22 cellular contexts compared by ENCODE assay signal in the genomic region with DNA sequence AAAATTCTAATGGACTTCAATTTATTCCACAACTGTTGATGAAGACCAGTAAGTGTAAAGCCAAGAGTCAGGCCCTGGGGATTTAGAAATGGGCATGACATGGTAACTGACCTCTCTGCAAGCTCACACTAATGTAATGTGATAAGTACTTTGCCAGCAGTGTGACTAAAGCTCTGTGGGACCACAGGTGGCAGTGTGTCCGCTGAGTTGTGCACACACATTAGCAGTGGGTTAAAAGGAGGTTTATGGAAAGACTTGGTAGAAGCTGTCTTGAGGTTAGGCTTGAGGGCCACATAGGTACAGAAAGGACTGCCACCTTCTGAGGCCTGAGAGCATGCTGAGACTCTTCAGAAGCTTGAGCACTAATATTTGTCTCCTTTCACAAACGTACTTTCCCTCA.
DNase-seq lines count a peak whose midpoint lies in the region; ATAC-seq and TF ChIP-seq lines count a peak whose summit lies in the region.
"Had no signal": no experiment of that assay in that cellular context is flagged by ENCODE, and none has a peak within 500 bp of the region (broad histone marks: within the 10 kb centered on the region; RNA-seq: fewer than 3 reads in every experiment).

No MANE protein-coding gene starts in this region.

- intact Hi-C loops in activated CD4-positive, alpha-beta memory T cell treated with anti-CD3 and anti-CD28 coated beads for 36 hours (cut with micrococcal nuclease) = no loop called here
- intact Hi-C loops in activated T-helper 2 cell treated with anti-CD3 and anti-CD28 coated beads, Interferon-gamma antibody, Interleukin-2, Interleukin-4, amounts not matched to agents 10 μg/mL and 5 μg/mL and 100 μg/mL, durations not matched to agents 14 hours and 24 hours and 36 hours (cut with micrococcal nuclease) = no loop called here

- H3K36me3 Mint-ChIP-seq in activated CD4-positive, alpha-beta memory T cell treated with anti-CD3 and anti-CD28 coated beads for 36 hours = peaks cover 22% of the 10 kb centered on the region
- peaks cover 58% of the 10 kb centered on the region for H3K36me3 Mint-ChIP-seq in activated CD4-positive, alpha-beta memory T cell treated with anti-CD3 and anti-CD28 coated beads, Interleukin-2, amount 10 ng/mL, durations not matched to agents 7 days and 5 days (ENCODE audit: low read depth)
- peaks cover 57% of the 10 kb centered on the region for H3K36me3 Mint-ChIP-seq in activated T-helper 2 cell treated with anti-CD3 and anti-CD28 coated beads, Interferon-gamma antibody, Interleukin-2, Interleukin-4, amounts not matched to agents 10 μg/mL and 5 μg/mL and 100 μg/mL, durations not matched to agents 14 hours and 24 hours and 36 hours (ENCODE audit: low read depth)

- no peaks in the 10 kb centered on the region for H3K9me3 Mint-ChIP-seq in activated CD4-positive, alpha-beta memory T cell treated with anti-CD3 and anti-CD28 coated beads for 36 hours
- no peaks in the 10 kb centered on the region for H3K9me3 Mint-ChIP-seq in activated CD4-positive, alpha-beta memory T cell treated with anti-CD3 and anti-CD28 coated beads, Interleukin-2, amount 10 ng/mL, durations not matched to agents 7 days and 5 days
- H3K9me3 Mint-ChIP-seq in activated T-helper 2 cell treated with anti-CD3 and anti-CD28 coated beads, Interferon-gamma antibody, Interleukin-2, Interleukin-4, amounts not matched to agents 10 μg/mL and 5 μg/mL and 100 μg/mL, durations not matched to agents 14 hours and 24 hours and 36 hours = no peaks in the 10 kb centered on the region
- H3K9me3 Mint-ChIP-seq: activated CD4-positive, alpha-beta T cell treated with anti-CD3 and anti-CD28 coated beads, Interleukin-2, amount 10 ng/mL, durations not matched to agents 7 days and 5 days; H9; memory B cell; natural killer cell had no signal

- peaks cover 10% of the 10 kb centered on the region for H3K4me1 Mint-ChIP-seq in activated CD4-positive, alpha-beta memory T cell treated with anti-CD3 and anti-CD28 coated beads for 36 hours (ENCODE audit: low read depth)
- no peaks in the 10 kb centered on the region for H3K4me1 Mint-ChIP-seq in activated CD4-positive, alpha-beta memory T cell treated with anti-CD3 and anti-CD28 coated beads, Interleukin-2, amount 10 ng/mL, durations not matched to agents 7 days and 5 days
- no peaks in the 10 kb centered on the region for H3K4me1 Mint-ChIP-seq in activated T-helper 2 cell treated with anti-CD3 and anti-CD28 coated beads, Interferon-gamma antibody, Interleukin-2, Interleukin-4, amounts not matched to agents 10 μg/mL and 5 μg/mL and 100 μg/mL, durations not matched to agents 14 hours and 24 hours and 36 hours (ENCODE audit: low read depth)
- H3K4me1 Mint-ChIP-seq: H9 had no signal

- ATAC-seq in GM18909 (IDR thresholded peaks at IDR 0.05; ENCODE audit: poor library complexity, unreplicated experiment) = no peak
- ATAC-seq: A549, natural killer cell had no signal

- POLR2A ChIA-PET in activated CD4-positive, alpha-beta memory T cell treated with anti-CD3 and anti-CD28 coated beads for 36 hours (lab: Charles Lee) = interaction anchor here (0.6 kb wide), 1 partner anchor 138 kb away, joined by 3 read pairs; no protein-coding TSS in a partner anchor
- POLR2A ChIA-PET in activated CD4-positive, alpha-beta memory T cell treated with anti-CD3 and anti-CD28 coated beads, Interleukin-2, amount 10 ng/mL, durations not matched to agents 7 days and 5 days (lab: Charles Lee) = interaction anchor here (0.8 kb wide), 1 partner anchor 117 kb away, joined by 3 read pairs; no protein-coding TSS in a partner anchor
- POLR2A ChIA-PET in HEK293 (lab: Yijun Ruan, JAX) = no interaction called here

- no peaks in the 10 kb centered on the region for H3K9me3 ChIP-seq in HEK293 (ENCODE audit: control insufficient read depth, insufficient read depth, low read depth, low read length)
- H3K9me3 ChIP-seq: A549, BLaER1, vagina had no signal

- H3K27me3 Mint-ChIP-seq in activated CD4-positive, alpha-beta memory T cell treated with anti-CD3 and anti-CD28 coated beads for 36 hours = no peaks in the 10 kb centered on the region
- H3K27me3 Mint-ChIP-seq in activated CD4-positive, alpha-beta memory T cell treated with anti-CD3 and anti-CD28 coated beads, Interleukin-2, amount 10 ng/mL, durations not matched to agents 7 days and 5 days = no peaks in the 10 kb centered on the region
- no peaks in the 10 kb centered on the region for H3K27me3 Mint-ChIP-seq in activated T-helper 2 cell treated with anti-CD3 and anti-CD28 coated beads, Interferon-gamma antibody, Interleukin-2, Interleukin-4, amounts not matched to agents 10 μg/mL and 5 μg/mL and 100 μg/mL, durations not matched to agents 14 hours and 24 hours and 36 hours (ENCODE audit: low read depth)
- H3K27me3 Mint-ChIP-seq: activated CD4-positive, alpha-beta T cell treated with anti-CD3 and anti-CD28 coated beads, Interleukin-2, amount 10 ng/mL, durations not matched to agents 7 days and 5 days; memory B cell had no signal

- CTCF ChIA-PET in activated CD4-positive, alpha-beta memory T cell treated with anti-CD3 and anti-CD28 coated beads for 36 hours (lab: Charles Lee) = no interaction called here
- CTCF ChIA-PET in activated CD4-positive, alpha-beta memory T cell treated with anti-CD3 and anti-CD28 coated beads, Interleukin-2, amount 10 ng/mL, durations not matched to agents 7 days and 5 days (lab: Charles Lee) = interaction anchor here (1.1 kb wide), 1 partner anchor 14 kb away, joined by 4 read pairs; no protein-coding TSS in a partner anchor
- CTCF ChIA-PET in HEK293 (lab: Yijun Ruan, JAX) = interaction anchor here (1.1 kb wide), 1 partner anchor 9 kb away, joined by 5 read pairs; no protein-coding TSS in a partner anchor

- H3K4me3 Mint-ChIP-seq in activated CD4-positive, alpha-beta memory T cell treated with anti-CD3 and anti-CD28 coated beads for 36 hours = no peak overlapping the region
- no peak overlapping the region for H3K4me3 Mint-ChIP-seq in activated CD4-positive, alpha-beta memory T cell treated with anti-CD3 and anti-CD28 coated beads, Interleukin-2, amount 10 ng/mL, durations not matched to agents 7 days and 5 days
- H3K4me3 Mint-ChIP-seq in activated T-helper 2 cell treated with anti-CD3 and anti-CD28 coated beads, Interferon-gamma antibody, Interleukin-2, Interleukin-4, amounts not matched to agents 10 μg/mL and 5 μg/mL and 100 μg/mL, durations not matched to agents 14 hours and 24 hours and 36 hours (ENCODE audit: low read depth) = no peak overlapping the region
- H3K4me3 Mint-ChIP-seq: activated CD4-positive, alpha-beta T cell treated with anti-CD3 and anti-CD28 coated beads, Interleukin-2, amount 10 ng/mL, durations not matched to agents 7 days and 5 days; H9; memory B cell; natural killer cell had no signal

- peak overlapping the region; percentile 51 for H3K27ac Mint-ChIP-seq in activated CD4-positive, alpha-beta memory T cell treated with anti-CD3 and anti-CD28 coated beads for 36 hours
- H3K27ac Mint-ChIP-seq in activated CD4-positive, alpha-beta memory T cell treated with anti-CD3 and anti-CD28 coated beads, Interleukin-2, amount 10 ng/mL, durations not matched to agents 7 days and 5 days = no peak overlapping the region
- H3K27ac Mint-ChIP-seq in activated T-helper 2 cell treated with anti-CD3 and anti-CD28 coated beads, Interferon-gamma antibody, Interleukin-2, Interleukin-4, amounts not matched to agents 10 μg/mL and 5 μg/mL and 100 μg/mL, durations not matched to agents 14 hours and 24 hours and 36 hours = peak overlapping the region; percentile 38
- H3K27ac Mint-ChIP-seq: activated CD4-positive, alpha-beta T cell treated with anti-CD3 and anti-CD28 coated beads, Interleukin-2, amount 10 ng/mL, durations not matched to agents 7 days and 5 days; H9; memory B cell had no signal

- peak; percentile 27; the same call in 1 of the 2 replicates for TF ChIP-seq CTCF in HEK293 (tag by site-specific recombination; IDR thresholded peaks at IDR 0.05)

- H3K36me3 ChIP-seq in HEK293 (ENCODE audit: control insufficient read depth in 2 of 2, insufficient read depth in 1 of 2, low read length in 2 of 2) = peaks cover 10 to 61% of the 10 kb centered on the region in 2 experiments; a peak in 2 of 3 replicates

- no peak overlapping the region for H3K27ac ChIP-seq in HEK293 (ENCODE audit: extremely low read depth, low read depth, low read length)
- H3K27ac ChIP-seq: A549, BLaER1, brain microvascular endothelial cell, coronary artery, vagina had no signal

- no peak overlapping the region for H3K4me3 ChIP-seq in HEK293 (ENCODE audit: low read depth, low read length)
- H3K4me3 ChIP-seq: A549, BLaER1, coronary artery, vagina had no signal

- no peaks in the 10 kb centered on the region for H3K4me1 ChIP-seq in HEK293 (ENCODE audit: control insufficient read depth, insufficient read depth, low read length)
- H3K4me1 ChIP-seq: BLaER1 had no signal

- no peak for DNase-seq in activated CD4-positive, alpha-beta memory T cell treated with anti-CD3 and anti-CD28 coated beads for 36 hours
- no peak for DNase-seq in activated CD4-positive, alpha-beta memory T cell treated with anti-CD3 and anti-CD28 coated beads, Interleukin-2, amount 10 ng/mL, durations not matched to agents 7 days and 5 days
- no peak for DNase-seq in activated T-helper 2 cell treated with anti-CD3 and anti-CD28 coated beads, Interferon-gamma antibody, Interleukin-2, Interleukin-4, amounts not matched to agents 10 μg/mL and 5 μg/mL and 100 μg/mL, durations not matched to agents 14 hours and 24 hours and 36 hours (ENCODE audit: low spot score)
- DNase-seq in myocyte (ENCODE audit: low read depth) (peak; percentile 62), NOMO-1 treated with dmso at 0.1 percent for 144 hours (lab: John Stamatoyannopoulos, UW; ENCODE audit: unreplicated experiment) (no peak), OCI-M2 (lab: John Stamatoyannopoulos, UW; ENCODE audit: unreplicated experiment) (no peak)
- DNase-seq: activated CD4-positive, alpha-beta T cell treated with anti-CD3 and anti-CD28 coated beads, Interleukin-2, amount 10 ng/mL, durations not matched to agents 7 days and 5 days; activated CD8-positive, alpha-beta memory T cell treated with anti-CD3 and anti-CD28 coated beads, Interleukin-2, amount 50 U/mL, for 48 hours; brain microvascular endothelial cell; H9; natural killer cell; NCI-H1417 treated with DMSO at 0.1 percent for 48 hours; NK-92 treated with Interleukin-12 subunit alpha and Interleukin-12 subunit beta, amount 100 ng/mL, for 24 hours; stimulated activated CD4-positive, alpha-beta T cell treated with anti-CD3 and anti-CD28 coated beads, Interleukin-4, amount 100 ng/mL, for 24 hours; SW 1271 had no signal

TF ChIP-seq in HEK293, 187 proteins besides CTCF, POLR2A, EP300 and RAD21:
- TF ChIP-seq SCRT2 (tag by site-specific recombination; IDR thresholded peaks at IDR 0.05) = peak; percentile 50; the same call in 1 of the 2 replicates
- no peak for TF ChIP-seq OSR2 (tag by site-specific recombination; IDR thresholded peaks at IDR 0.05)
- no peak for TF ChIP-seq HOXC10 (CRISPR knock-in tag; IDR thresholded peaks at IDR 0.05)
- peak; percentile 79 for TF ChIP-seq ZIC2 (tag by site-specific recombination; IDR thresholded peaks at IDR 0.05)
